Comparison of ENCODE assay signal across 1 cellular context in the genomic region with DNA sequence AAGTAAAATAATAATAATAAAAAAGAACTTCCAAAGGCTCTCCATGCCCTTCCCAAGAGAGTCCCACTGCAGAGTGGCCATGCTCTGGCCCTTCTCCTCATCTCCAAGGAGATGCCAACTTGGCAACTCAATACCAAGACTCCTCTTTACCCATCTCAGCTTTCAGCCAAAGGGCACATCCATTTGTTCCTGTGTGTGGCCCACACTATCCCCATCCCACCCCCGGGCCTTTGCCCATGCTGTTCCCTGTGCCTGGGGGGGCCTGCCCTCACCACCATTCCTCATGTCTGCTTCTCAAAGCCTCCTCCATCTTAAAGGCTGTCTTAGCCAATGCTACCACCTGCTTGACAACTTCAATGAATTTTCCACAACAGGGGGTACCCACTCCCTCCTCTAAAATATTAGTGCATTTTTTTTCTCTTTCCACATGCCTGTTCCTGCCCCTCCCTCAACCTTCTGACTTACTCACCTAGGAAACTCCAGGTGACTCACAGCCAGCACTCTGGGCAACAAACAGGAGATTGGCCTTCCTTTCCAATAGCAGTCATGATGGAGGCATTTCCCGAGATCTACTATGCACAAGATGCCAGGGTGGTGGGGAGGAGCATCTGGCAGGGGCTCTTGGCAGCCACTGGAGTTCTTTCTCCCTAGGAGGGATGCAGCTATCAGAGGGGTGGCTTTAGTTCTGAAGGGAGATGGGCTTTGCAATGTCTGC.
A peak's percentile ranks its signal among the peaks of the same experiment; 100 is the strongest.
TF ChIP-seq lines count a peak whose summit lies in the region.

No MANE protein-coding gene starts in this region.

TF ChIP-seq in HepG2, 621 proteins besides CTCF, POLR2A, EP300 and RAD21 (continued from another document):
- TF ChIP-seq FOSL2 (CRISPR knock-in tag; IDR thresholded peaks at IDR 0.05) = peak; percentile 38; the same call in 1 of the 2 replicates
